ENCODE assay signal across 8 cellular contexts in the genomic region with DNA sequence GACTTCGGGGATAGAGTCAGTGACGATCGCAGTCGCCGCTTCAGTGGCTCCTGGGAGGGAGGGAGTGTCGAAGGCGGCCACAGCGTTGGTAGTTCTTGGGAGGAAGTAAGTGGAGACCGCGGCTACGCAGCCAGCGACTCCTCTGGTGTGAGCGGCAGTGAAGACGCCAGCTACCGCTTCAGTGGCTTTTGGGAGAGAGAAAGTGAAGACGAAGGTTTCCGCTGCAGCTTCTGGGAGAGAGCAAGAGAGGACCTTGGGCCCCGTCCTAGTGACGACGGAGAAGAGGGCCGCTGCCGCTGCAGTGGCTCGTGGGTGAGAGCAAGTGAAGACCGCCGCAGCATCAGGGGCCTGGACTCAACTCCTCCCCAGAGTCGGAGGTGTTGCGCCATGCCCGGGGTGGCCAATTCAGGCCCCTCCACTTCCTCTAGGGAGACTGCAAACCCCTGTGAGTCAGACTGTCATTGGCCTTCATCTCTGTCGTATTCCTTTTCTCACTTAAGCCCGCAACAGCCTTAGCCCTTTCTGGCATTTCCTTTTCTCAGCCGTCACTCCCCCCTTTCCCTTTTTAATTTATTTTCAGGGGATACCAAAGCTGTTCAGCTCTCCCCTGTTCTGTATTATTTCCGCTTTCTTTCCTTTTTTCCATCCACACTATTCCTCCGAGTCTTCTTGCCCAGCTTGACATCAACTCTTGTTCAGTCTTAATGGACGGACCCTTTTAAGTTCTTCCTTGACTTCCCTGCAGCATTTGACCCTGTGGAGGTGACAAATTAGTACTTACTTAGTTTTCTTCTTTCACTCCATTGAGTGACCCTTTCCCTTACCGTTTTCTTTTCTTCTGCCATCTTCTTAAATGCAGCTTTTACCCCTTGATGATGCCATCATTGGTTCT. TPM values are rescaled to one million over a fixed set of nuclear protein-coding genes. Genes with fewer than 3 reads are reported as not detected.
DNase-seq lines count a peak whose midpoint lies in the region; ATAC-seq and TF ChIP-seq lines count a peak whose summit lies in the region.

No MANE protein-coding gene starts in this region.

- peak; percentile 29 for TF ChIP-seq POLR2A in right lobe of liver (IDR thresholded peaks at IDR 0.05)

- H3K36me3 Mint-ChIP-seq in activated CD4-positive, alpha-beta T cell treated with anti-CD3 and anti-CD28 coated beads, Interleukin-2, amount 10 ng/mL, durations not matched to agents 24 days and 14 days (ENCODE audit: low read depth), result peaks cover 25% of the 10 kb centered on the region

- peak; percentile 57 to 65 (median 62) for ATAC-seq in right lobe of liver

- WGBS in right lobe of liver (ENCODE audit: insufficient coverage, low coverage, low lambda C conversion rate, missing lambda C conversion rate), result 6% methylated on average over 22 of the region's 35 CpGs

- intact Hi-C loops in activated CD4-positive, alpha-beta T cell treated with anti-CD3 and anti-CD28 coated beads, Interleukin-2, amount 10 ng/mL, durations not matched to agents 24 days and 14 days (cut with micrococcal nuclease), result loop anchor here (2.0 to 5.0 kb wide), 2 partner anchors 56 to 187 kb away; no protein-coding TSS in a partner anchor
- intact Hi-C loops in right lobe of liver (cut with DNase I), result no loop called here

- H3K4me1 ChIP-seq in HAP-1 (peaks cover 20% of the 10 kb centered on the region), right lobe of liver (peaks cover 0 to 13% (median 0%) of the 10 kb centered on the region in 4 donors)

- DNase-seq in HAP-1 (ENCODE audit: low spot score in 2 of 2) (peak; percentile 26 to 53), M059J (ENCODE audit: low read depth) (peak; percentile 79), cortex of kidney (lab: John Stamatoyannopoulos, UW) (peak; percentile 16), right lobe of liver (peak; percentile 60 to 72 (median 62)), 8988T (no peak)
- peak; percentile 90 for DNase-seq in activated CD4-positive, alpha-beta T cell treated with anti-CD3 and anti-CD28 coated beads, Interleukin-2, amount 10 ng/mL, durations not matched to agents 24 days and 14 days
- DNase-seq in stimulated activated CD4-positive, alpha-beta T cell treated with anti-CD3 and anti-CD28 coated beads, TNF-alpha, amount 100 ng/mL, for 24 hours (ENCODE audit: low read depth in 3 of 3), result peak; percentile 12 to 46 (median 31)

- peak overlapping the region; percentile 95 for H3K4me3 Mint-ChIP-seq in activated CD4-positive, alpha-beta T cell treated with anti-CD3 and anti-CD28 coated beads, Interleukin-2, amount 10 ng/mL, durations not matched to agents 24 days and 14 days

- H3K27me3 Mint-ChIP-seq in activated CD4-positive, alpha-beta T cell treated with anti-CD3 and anti-CD28 coated beads, Interleukin-2, amount 10 ng/mL, durations not matched to agents 24 days and 14 days, result no peaks in the 10 kb centered on the region

- peaks cover 31% of the 10 kb centered on the region for H3K4me1 Mint-ChIP-seq in activated CD4-positive, alpha-beta T cell treated with anti-CD3 and anti-CD28 coated beads, Interleukin-2, amount 10 ng/mL, durations not matched to agents 24 days and 14 days

- TF ChIP-seq CTCF in GM12873 (IDR thresholded peaks at IDR 0.05; ENCODE audit: insufficient read depth, low read depth, low read length, missing control alignments) (peak; percentile 18), right lobe of liver (IDR thresholded peaks at IDR 0.05) (no peak)

- H3K9me3 Mint-ChIP-seq in activated CD4-positive, alpha-beta T cell treated with anti-CD3 and anti-CD28 coated beads, Interleukin-2, amount 10 ng/mL, durations not matched to agents 24 days and 14 days, result no peaks in the 10 kb centered on the region

- H3K27me3 ChIP-seq in HAP-1 (ENCODE audit: low read depth) (no peaks in the 10 kb centered on the region), right lobe of liver (no peaks in the 10 kb centered on the region)

- peak overlapping the region; percentile 90 for H3K27ac Mint-ChIP-seq in activated CD4-positive, alpha-beta T cell treated with anti-CD3 and anti-CD28 coated beads, Interleukin-2, amount 10 ng/mL, durations not matched to agents 24 days and 14 days

- in situ Hi-C loops in HAP-1 (cut with MboI; ENCODE audit: low sequenced_read_pairs), result no loop called here

- no peaks in the 10 kb centered on the region for H3K9me3 ChIP-seq in HAP-1
- H3K9me3 ChIP-seq in right lobe of liver, result no peaks in the 10 kb centered on the region

- H3K4me3 ChIP-seq in HAP-1 (peak overlapping the region; percentile 90), right lobe of liver (peak overlapping the region; percentile 73 to 86 (median 85))

- peak overlapping the region; percentile 82 to 88 (median 86) for H3K27ac ChIP-seq in right lobe of liver

- H3K36me3 ChIP-seq in HAP-1 (replicated peaks) (peaks cover 14% of the 10 kb centered on the region), right lobe of liver (peaks cover 0 to 24% (median 8%) of the 10 kb centered on the region in 4 donors)

RNA-seq across cellular contexts. Expression of gene ANKRD42, which starts 1.0 kb away (rescaled TPM):
- 5.6 and 8.7 TPM in 2 replicates for total RNA-seq in M059J (2014; rRNA removed; shearing (Covaris generic))
- total RNA-seq in activated CD4-positive, alpha-beta T cell treated with anti-CD3 and anti-CD28 coated beads, Interleukin-2, amount 10 ng/mL, durations not matched to agents 24 days and 14 days, result 4.0 and 4.1 TPM in 2 replicates
- 1 to 10 TPM; 3.2 to 5.9 (median 3.6) TPM for total RNA-seq in right lobe of liver

RNA-seq across cellular contexts. Expression of gene PCF11, which starts 37.6 kb away (rescaled TPM):
- 16.5 and 25.3 TPM in 2 replicates for total RNA-seq in M059J (2014; rRNA removed; shearing (Covaris generic))
- total RNA-seq in activated CD4-positive, alpha-beta T cell treated with anti-CD3 and anti-CD28 coated beads, Interleukin-2, amount 10 ng/mL, durations not matched to agents 24 days and 14 days, result 61.0 and 65.1 TPM in 2 replicates
- total RNA-seq in right lobe of liver, result 10 to 100 TPM; 16.0 to 23.1 (median 18.9) TPM
